In the genomic region with DNA sequence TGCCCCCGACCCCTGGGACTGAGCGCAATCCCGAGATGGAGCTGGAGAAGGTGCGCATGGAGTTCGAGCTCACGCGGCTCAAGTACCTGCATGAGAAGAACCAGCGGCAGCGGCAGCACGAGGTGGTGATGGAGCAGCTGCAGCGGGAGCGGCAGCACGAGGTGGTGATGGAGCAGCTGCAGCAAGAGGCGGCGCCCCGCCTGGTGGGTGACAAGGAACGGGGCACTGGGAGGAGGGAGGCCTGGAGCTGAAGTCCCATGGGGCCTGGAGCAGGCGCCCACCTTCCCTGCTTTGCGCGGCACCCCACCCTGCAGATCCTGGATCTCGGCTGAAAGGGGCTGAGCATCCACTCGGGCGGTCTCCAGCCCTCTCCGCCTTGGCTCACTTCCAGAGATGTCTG, we compare ENCODE assay signal across 23 cellular contexts. TPM values are rescaled to one million over a fixed set of nuclear protein-coding genes. Genes with fewer than 3 reads are reported as not detected.
DNase-seq lines count a peak whose midpoint lies in the region; ATAC-seq and TF ChIP-seq lines count a peak whose summit lies in the region.
"Had no signal": no experiment of that assay in that cellular context is flagged by ENCODE, and none has a peak within 500 bp of the region (broad histone marks: within the 10 kb centered on the region; RNA-seq: fewer than 3 reads in every experiment).

No MANE protein-coding gene starts in this region.

- DNase-seq in NCI-H2107 treated with DMSO at 0.1 percent for 48 hours (lab: John Stamatoyannopoulos, UW; ENCODE audit: unreplicated experiment) (peak; percentile 27), NCI-H2107 (lab: John Stamatoyannopoulos, UW) (no peak), NCI-H345 (lab: John Stamatoyannopoulos, UW) (peak; percentile 63), SJCRH30 (no peak), foreskin keratinocyte (no peak)
- DNase-seq: 8988T; CD4-positive, alpha-beta memory T cell; GDM1; NCI-H1048; NCI-H1694 treated with DMSO at 0.1 percent for 48 hours; NCI-H2171 treated with DMSO at 0.1 percent for 48 hours; T-cell had no signal

- H3K9me3 ChIP-seq in HEK293 (ENCODE audit: control insufficient read depth, insufficient read depth, low read depth, low read length) (no peaks in the 10 kb centered on the region), SJCRH30 (replicated peaks) (no peaks in the 10 kb centered on the region)
- H3K9me3 ChIP-seq: SJSA1 had no signal

- TF ChIP-seq CTCF in HEK293 (tag by site-specific recombination; IDR thresholded peaks at IDR 0.05) = no peak
- TF ChIP-seq CTCF in foreskin keratinocyte (conservative IDR thresholded peaks at IDR 0.05) = no peak

- H3K4me3 ChIP-seq in HEK293 (ENCODE audit: low read depth, low read length) = no peak overlapping the region
- H3K4me3 ChIP-seq in SJCRH30 = no peak overlapping the region
- H3K4me3 ChIP-seq: GM12878, GM23338, SJSA1 had no signal

- POLR2A ChIA-PET in HEK293 (lab: Yijun Ruan, JAX) = interaction anchor here (0.5 kb wide), 1 partner anchor 297 kb away, joined by 3 read pairs; no protein-coding TSS in a partner anchor

- no peaks in the 10 kb centered on the region for H3K9me3 Mint-ChIP-seq in dendritic cell treated with granulocyte-macrophage colony-stimulating factor and Interleukin-4, amounts not matched to agents 40 ng/mL and 50 ng/mL, for 4 days

- H3K27me3 Mint-ChIP-seq in dendritic cell treated with granulocyte-macrophage colony-stimulating factor and Interleukin-4, amounts not matched to agents 40 ng/mL and 50 ng/mL, for 4 days = peaks cover 6% of the 10 kb centered on the region

- H3K27ac ChIP-seq in HEK293 (ENCODE audit: extremely low read depth, low read depth, low read length) = peak overlapping the region; percentile 13; the same call in 1 of the 2 replicates
- no peak overlapping the region for H3K27ac ChIP-seq in SJCRH30
- H3K27ac ChIP-seq in foreskin keratinocyte = no peak overlapping the region
- H3K27ac ChIP-seq: SJSA1 had no signal

- peak overlapping the region; percentile 41 for H3K27ac Mint-ChIP-seq in dendritic cell treated with granulocyte-macrophage colony-stimulating factor and Interleukin-4, amounts not matched to agents 40 ng/mL and 50 ng/mL, for 4 days
- H3K27ac Mint-ChIP-seq: CD4-positive, alpha-beta memory T cell; GM23338; T-cell had no signal

- H3K36me3 Mint-ChIP-seq in dendritic cell treated with granulocyte-macrophage colony-stimulating factor and Interleukin-4, amounts not matched to agents 40 ng/mL and 50 ng/mL, for 4 days (ENCODE audit: low read depth) = no peaks in the 10 kb centered on the region

- H3K4me3 Mint-ChIP-seq in dendritic cell treated with granulocyte-macrophage colony-stimulating factor and Interleukin-4, amounts not matched to agents 40 ng/mL and 50 ng/mL, for 4 days = no peak overlapping the region
- H3K4me3 Mint-ChIP-seq: CD4-positive, alpha-beta memory T cell; GM23338; T-cell had no signal

- peaks cover 21% of the 10 kb centered on the region for H3K4me1 Mint-ChIP-seq in dendritic cell treated with granulocyte-macrophage colony-stimulating factor and Interleukin-4, amounts not matched to agents 40 ng/mL and 50 ng/mL, for 4 days (ENCODE audit: low read depth)

- ATAC-seq in foreskin keratinocyte (no peak), GM18870 (IDR thresholded peaks at IDR 0.05; ENCODE audit: unreplicated experiment) (no peak)
- ATAC-seq: GM12878, GM23338, HepG2, T-cell had no signal

- no peaks in the 10 kb centered on the region for H3K36me3 ChIP-seq in HEK293 (ENCODE audit: control insufficient read depth in 2 of 2, insufficient read depth in 1 of 2, low read length in 2 of 2)
- H3K36me3 ChIP-seq in SJCRH30 = no peaks in the 10 kb centered on the region
- H3K36me3 ChIP-seq: SJSA1 had no signal

- intact Hi-C loops in dendritic cell treated with granulocyte-macrophage colony-stimulating factor and Interleukin-4, amounts not matched to agents 40 ng/mL and 50 ng/mL, for 4 days (cut with micrococcal nuclease) = no loop called here

- H3K27me3 ChIP-seq in SJCRH30 = no peaks in the 10 kb centered on the region
- peaks cover 5% of the 10 kb centered on the region for H3K27me3 ChIP-seq in foreskin keratinocyte
- H3K27me3 ChIP-seq: SJSA1 had no signal

- CTCF ChIA-PET in HEK293 (lab: Yijun Ruan, JAX) = interaction anchor here (0.6 to 1.1 kb wide), 3 partner anchors 13 to 795 kb away, joined by 3 read pairs; no protein-coding TSS in a partner anchor

- H3K4me1 ChIP-seq in HEK293 (ENCODE audit: control insufficient read depth, insufficient read depth, low read length) (peaks cover 11% of the 10 kb centered on the region), SJCRH30 (peaks cover 5% of the 10 kb centered on the region; the same call in 1 of the 2 replicates), foreskin keratinocyte (peaks cover 10% of the 10 kb centered on the region)

TF ChIP-seq in HEK293, 187 proteins besides CTCF, POLR2A, EP300 and RAD21:
- TF ChIP-seq ZNF600 (tag by site-specific recombination; IDR thresholded peaks at IDR 0.05) = 0 out of 2 replicates have a peak, but pooled peaks have one; percentile 41
- TF ChIP-seq ZNF585B (tag by site-specific recombination; IDR thresholded peaks at IDR 0.05) = no peak
- TF ChIP-seq, protein P1, sequence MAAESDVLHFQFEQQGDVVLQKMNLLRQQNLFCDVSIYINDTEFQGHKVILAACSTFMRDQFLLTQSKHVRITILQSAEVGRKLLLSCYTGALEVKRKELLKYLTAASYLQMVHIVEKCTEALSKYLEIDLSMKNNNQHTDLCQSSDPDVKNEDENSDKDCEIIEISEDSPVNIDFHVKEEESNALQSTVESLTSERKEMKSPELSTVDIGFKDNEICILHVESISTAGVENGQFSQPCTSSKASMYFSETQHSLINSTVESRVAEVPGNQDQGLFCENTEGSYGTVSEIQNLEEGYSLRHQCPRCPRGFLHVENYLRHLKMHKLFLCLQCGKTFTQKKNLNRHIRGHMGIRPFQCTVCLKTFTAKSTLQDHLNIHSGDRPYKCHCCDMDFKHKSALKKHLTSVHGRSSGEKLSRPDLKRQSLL (tag by site-specific recombination; IDR thresholded peaks at IDR 0.05) = peak; percentile 67; the same call in 1 of the 2 replicates
- no peak for TF ChIP-seq ZNF571 (tag by site-specific recombination; IDR thresholded peaks at IDR 0.05)

RNA-seq across cellular contexts. Expression of gene TMEM247, which starts 1.2 kb away (rescaled TPM):
- not detected in 2 replicates for total RNA-seq in SJCRH30 (2014; rRNA removed; shearing (Covaris generic))
- not detected in 2 replicates for total RNA-seq in foreskin keratinocyte
- not detected in 2 replicates for polyA plus RNA-seq in foreskin keratinocyte
- total RNA-seq: CD4-positive, alpha-beta memory T cell; GM12878; GM23338; HepG2; MCF 10A; OCI-LY7; RPMI7951; SJSA1; T-cell had no signal
- polyA plus RNA-seq: BJ; CD4-positive, alpha-beta memory T cell; GM12878; GM23338; HepG2 had no signal

Comparison
In these comparisons a context has a peak if more than half of its experiments do, and no peak if none do; other contexts are left out.
1. DNase-seq: peak in NCI-H2107 treated with DMSO at 0.1 percent for 48 hours (single experiment) and NCI-H345 (single experiment); none in NCI-H2107 (single experiment), SJCRH30 (0 of 2) and foreskin keratinocyte (0 of 2).